18 cellular contexts compared by ENCODE assay signal in genomic region chr3:3825025-3825424, GRCh38. TPM values are rescaled to one million over a fixed set of nuclear protein-coding genes. Genes with fewer than 3 reads are reported as not detected.
DNase-seq lines count a peak whose midpoint lies in the region; ATAC-seq and TF ChIP-seq lines count a peak whose summit lies in the region.
"Had no signal": no experiment of that assay in that cellular context is flagged by ENCODE, and none has a peak within 500 bp of the region (broad histone marks: within the 10 kb centered on the region; RNA-seq: fewer than 3 reads in every experiment).

No MANE protein-coding gene starts in this region.

- intact Hi-C loops in left colon (cut with DNase I, micrococcal nuclease), result no loop called here

- peaks cover 19% of the 10 kb centered on the region for H3K4me1 Mint-ChIP-seq in GM23338
- H3K4me1 Mint-ChIP-seq: B cell had no signal

- H3K4me3 Mint-ChIP-seq in GM23338, result no peak overlapping the region
- H3K4me3 Mint-ChIP-seq: B cell; CD4-positive, alpha-beta T cell had no signal

- peak; percentile 36 for DNase-seq in Ammon's horn (ENCODE audit: low spot score)
- DNase-seq in GM23338 (ENCODE audit: low spot score), result no peak
- DNase-seq in globus pallidus (ENCODE audit: low spot score), result peak; percentile 38
- peak; percentile 56 for DNase-seq in pons (ENCODE audit: low spot score)
- DNase-seq in left colon, result no peak
- DNase-seq in tibial nerve (ENCODE audit: low spot score in 2 of 2), result no peak
- DNase-seq in activated effector memory CD4-positive, alpha-beta T cell treated with Interleukin-2 at 50 U/mL for 16 hours, result no peak
- DNase-seq in NCI-H1048 (lab: John Stamatoyannopoulos, UW), result no peak
- DNase-seq: 8988T; Caco-2; CD4-positive, alpha-beta T cell; GOT3; H7; IMR-90 had no signal

- peaks cover 81% of the 10 kb centered on the region for H3K36me3 Mint-ChIP-seq in GM23338 (ENCODE audit: low read depth)

- no peak overlapping the region for H3K4me2 ChIP-seq in GM23338

- H3K9me3 ChIP-seq in tibial nerve, result no peaks in the 10 kb centered on the region
- H3K9me3 ChIP-seq: Caco-2 had no signal

- peaks cover 20% of the 10 kb centered on the region for H3K36me3 ChIP-seq in GM23338 (ENCODE audit: insufficient read depth)
- H3K36me3 ChIP-seq in tibial nerve, result peaks cover 0 to 15% (median 0%) of the 10 kb centered on the region in 3 donors

- H3K27me3 ChIP-seq in GM23338 (ENCODE audit: insufficient read depth) (no peaks in the 10 kb centered on the region), tibial nerve (no peaks in the 10 kb centered on the region)

- H3K9me3 Mint-ChIP-seq in GM23338, result no peaks in the 10 kb centered on the region; the same call in 2 of the 3 replicates
- H3K9me3 Mint-ChIP-seq: CD4-positive, alpha-beta T cell had no signal

- 73 to 79% methylated on average over 5 of the region's 5 CpGs for WGBS in tibial nerve, 2 donors

- no peak for TF ChIP-seq CTCF in GM23338 (conservative IDR thresholded peaks at IDR 0.05; ENCODE audit: low read depth in 2 of 2)
- TF ChIP-seq CTCF in tibial nerve (IDR thresholded peaks at IDR 0.05), result no peak

- no peak for ATAC-seq in GM23338
- no peak for ATAC-seq in left colon

- H3K27ac ChIP-seq in GM23338 (ENCODE audit: low read depth) (no peak overlapping the region), tibial nerve (no peak overlapping the region)
- H3K27ac ChIP-seq: C4-2B had no signal

- H3K4me1 ChIP-seq in GM23338 (ENCODE audit: insufficient read depth), result 0 out of 2 replicates have a peak, but pooled peaks cover 12% of the 10 kb centered on the region
- H3K4me1 ChIP-seq in tibial nerve, result no peaks in the 10 kb centered on the region
- H3K4me1 ChIP-seq: Caco-2 had no signal

- H2AFZ ChIP-seq in GM23338, result no peak overlapping the region

- no peak for TF ChIP-seq EP300 in tibial nerve (IDR thresholded peaks at IDR 0.05)

- peaks cover 100% of the 10 kb centered on the region for H3K79me2 ChIP-seq in GM23338 (replicated peaks; ENCODE audit: insufficient read depth)

- no peaks in the 10 kb centered on the region for H3K9me2 ChIP-seq in GM23338 (ENCODE audit: insufficient read depth)

- H3K27ac Mint-ChIP-seq in GM23338, result peak overlapping the region; percentile 12; the same call in 1 of the 2 replicates
- H3K27ac Mint-ChIP-seq: B cell; CD4-positive, alpha-beta T cell had no signal

- no peak overlapping the region for H3K4me3 ChIP-seq in GM23338
- H3K4me3 ChIP-seq in tibial nerve, result no peak overlapping the region

- H3F3A ChIP-seq in GM23338 (replicated peaks; ENCODE audit: low read depth), result no peaks in the 10 kb centered on the region

- no peak for TF ChIP-seq POLR2A in tibial nerve (IDR thresholded peaks at IDR 0.05)

- peaks cover 38% of the 10 kb centered on the region for H4K20me1 ChIP-seq in GM23338 (replicated peaks; ENCODE audit: insufficient read depth)

- no peaks in the 10 kb centered on the region for H3K27me3 Mint-ChIP-seq in GM23338 (ENCODE audit: insufficient read depth, low read depth, poor library complexity)
- H3K27me3 Mint-ChIP-seq: B cell; CD4-positive, alpha-beta T cell had no signal

TF ChIP-seq in GM23338, 12 proteins besides CTCF, POLR2A, EP300 and RAD21:
- TF ChIP-seq CREB1 (CRISPR knock-in tag; IDR thresholded peaks at IDR 0.05; ENCODE audit: low read depth) (no peak), STAT1 (IDR thresholded peaks at IDR 0.05; ENCODE audit: unreplicated experiment) (no peak), ZNF114 (CRISPR knock-in tag; IDR thresholded peaks at IDR 0.05) (no peak), JUNB (IDR thresholded peaks at IDR 0.05; ENCODE audit: unreplicated experiment) (no peak)
- TF ChIP-seq, protein P1, sequence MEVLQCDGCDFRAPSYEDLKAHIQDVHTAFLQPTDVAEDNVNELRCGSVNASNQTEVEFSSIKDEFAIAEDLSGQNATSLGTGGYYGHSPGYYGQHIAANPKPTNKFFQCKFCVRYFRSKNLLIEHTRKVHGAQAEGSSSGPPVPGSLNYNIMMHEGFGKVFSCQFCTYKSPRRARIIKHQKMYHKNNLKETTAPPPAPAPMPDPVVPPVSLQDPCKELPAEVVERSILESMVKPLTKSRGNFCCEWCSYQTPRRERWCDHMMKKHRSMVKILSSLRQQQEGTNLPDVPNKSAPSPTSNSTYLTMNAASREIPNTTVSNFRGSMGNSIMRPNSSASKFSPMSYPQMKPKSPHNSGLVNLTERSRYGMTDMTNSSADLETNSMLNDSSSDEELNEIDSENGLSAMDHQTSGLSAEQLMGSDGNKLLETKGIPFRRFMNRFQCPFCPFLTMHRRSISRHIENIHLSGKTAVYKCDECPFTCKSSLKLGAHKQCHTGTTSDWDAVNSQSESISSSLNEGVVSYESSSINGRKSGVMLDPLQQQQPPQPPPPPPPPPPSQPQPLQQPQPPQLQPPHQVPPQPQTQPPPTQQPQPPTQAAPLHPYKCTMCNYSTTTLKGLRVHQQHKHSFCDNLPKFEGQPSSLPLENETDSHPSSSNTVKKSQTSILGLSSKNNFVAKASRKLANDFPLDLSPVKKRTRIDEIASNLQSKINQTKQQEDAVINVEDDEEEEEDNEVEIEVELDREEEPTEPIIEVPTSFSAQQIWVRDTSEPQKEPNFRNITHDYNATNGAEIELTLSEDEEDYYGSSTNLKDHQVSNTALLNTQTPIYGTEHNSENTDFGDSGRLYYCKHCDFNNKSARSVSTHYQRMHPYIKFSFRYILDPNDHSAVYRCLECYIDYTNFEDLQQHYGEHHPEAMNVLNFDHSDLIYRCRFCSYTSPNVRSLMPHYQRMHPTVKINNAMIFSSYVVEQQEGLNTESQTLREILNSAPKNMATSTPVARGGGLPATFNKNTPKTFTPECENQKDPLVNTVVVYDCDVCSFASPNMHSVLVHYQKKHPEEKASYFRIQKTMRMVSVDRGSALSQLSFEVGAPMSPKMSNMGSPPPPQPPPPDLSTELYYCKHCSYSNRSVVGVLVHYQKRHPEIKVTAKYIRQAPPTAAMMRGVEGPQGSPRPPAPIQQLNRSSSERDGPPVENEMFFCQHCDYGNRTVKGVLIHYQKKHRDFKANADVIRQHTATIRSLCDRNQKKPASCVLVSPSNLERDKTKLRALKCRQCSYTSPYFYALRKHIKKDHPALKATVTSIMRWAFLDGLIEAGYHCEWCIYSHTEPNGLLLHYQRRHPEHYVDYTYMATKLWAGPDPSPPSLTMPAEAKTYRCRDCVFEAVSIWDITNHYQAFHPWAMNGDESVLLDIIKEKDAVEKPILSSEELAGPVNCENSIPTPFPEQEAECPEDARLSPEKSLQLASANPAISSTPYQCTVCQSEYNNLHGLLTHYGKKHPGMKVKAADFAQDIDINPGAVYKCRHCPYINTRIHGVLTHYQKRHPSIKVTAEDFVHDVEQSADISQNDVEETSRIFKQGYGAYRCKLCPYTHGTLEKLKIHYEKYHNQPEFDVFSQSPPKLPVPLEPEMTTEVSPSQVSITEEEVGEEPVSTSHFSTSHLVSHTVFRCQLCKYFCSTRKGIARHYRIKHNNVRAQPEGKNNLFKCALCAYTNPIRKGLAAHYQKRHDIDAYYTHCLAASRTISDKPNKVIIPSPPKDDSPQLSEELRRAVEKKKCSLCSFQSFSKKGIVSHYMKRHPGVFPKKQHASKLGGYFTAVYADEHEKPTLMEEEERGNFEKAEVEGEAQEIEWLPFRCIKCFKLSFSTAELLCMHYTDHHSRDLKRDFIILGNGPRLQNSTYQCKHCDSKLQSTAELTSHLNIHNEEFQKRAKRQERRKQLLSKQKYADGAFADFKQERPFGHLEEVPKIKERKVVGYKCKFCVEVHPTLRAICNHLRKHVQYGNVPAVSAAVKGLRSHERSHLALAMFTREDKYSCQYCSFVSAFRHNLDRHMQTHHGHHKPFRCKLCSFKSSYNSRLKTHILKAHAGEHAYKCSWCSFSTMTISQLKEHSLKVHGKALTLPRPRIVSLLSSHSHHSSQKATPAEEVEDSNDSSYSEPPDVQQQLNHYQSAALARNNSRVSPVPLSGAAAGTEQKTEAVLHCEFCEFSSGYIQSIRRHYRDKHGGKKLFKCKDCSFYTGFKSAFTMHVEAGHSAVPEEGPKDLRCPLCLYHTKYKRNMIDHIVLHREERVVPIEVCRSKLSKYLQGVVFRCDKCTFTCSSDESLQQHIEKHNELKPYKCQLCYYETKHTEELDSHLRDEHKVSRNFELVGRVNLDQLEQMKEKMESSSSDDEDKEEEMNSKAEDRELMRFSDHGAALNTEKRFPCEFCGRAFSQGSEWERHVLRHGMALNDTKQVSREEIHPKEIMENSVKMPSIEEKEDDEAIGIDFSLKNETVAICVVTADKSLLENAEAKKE (CRISPR knock-in tag; IDR thresholded peaks at IDR 0.05), result no peak

RNA-seq across cellular contexts. Expression of gene LRRN1, which starts 25.8 kb away (rescaled TPM):
- 157 and 172 TPM in 2 replicates for total RNA-seq in GM23338 (2014; rRNA removed; shearing (Covaris generic))
- polyA plus RNA-seq in GM23338 (2016; fragmentation: Nextera tagmentation; extraction: Ambion mirVana), result 76.4 and 85.7 TPM in 2 replicates
- total RNA-seq in left colon, result 1 to 10 TPM in 1 of 2 donors, under 1 TPM in 1; 0.56 to 1.0 TPM
- total RNA-seq in tibial nerve, result 10 to 100 TPM in 2 of 4 donors, 1 to 10 TPM in 2; 7.5 to 13.3 (median 9.8) TPM
- total RNA-seq: A673 had no signal
- polyA plus RNA-seq: AG04450 had no signal

Comparison
In these comparisons a context has a peak if more than half of its experiments do, and no peak if none do; other contexts are left out.
1. DNase-seq: peak in Ammon's horn (single experiment), globus pallidus (single experiment) and pons (single experiment); none in GM23338 (single experiment), left colon (0 of 2), tibial nerve (0 of 2), activated effector memory CD4-positive, alpha-beta T cell treated with Interleukin-2 at 50 U/mL for 16 hours (single experiment) and NCI-H1048 (single experiment).
2. RNA of gene LRRN1, which starts 25.8 kb away (total RNA-seq): 157 to 172 TPM in GM23338; 7.5 to 13.3 TPM in tibial nerve and 0.56 to 1.0 TPM in left colon; every median in the first group is over 10 times any median in the second.